18 cellular contexts compared by ENCODE assay signal in the genomic region with DNA sequence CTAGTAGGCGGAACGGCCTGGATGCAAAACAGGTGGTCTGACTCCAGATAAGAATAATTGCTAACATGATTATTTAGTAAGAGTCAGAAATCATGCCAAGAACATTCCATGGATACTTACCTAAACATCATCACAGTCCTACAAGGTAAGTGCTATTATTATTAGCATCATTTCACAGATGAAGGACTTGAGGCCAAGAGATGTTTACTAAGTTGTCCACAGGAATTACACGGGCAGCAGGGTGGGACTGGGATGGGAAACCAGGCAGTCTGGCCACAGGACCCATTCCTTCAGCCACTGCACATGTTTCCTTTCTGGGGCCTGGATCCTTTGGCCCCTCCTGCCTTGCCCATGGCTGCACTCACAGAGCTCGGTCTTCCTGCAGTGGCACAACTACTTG.
"Had no signal": no experiment of that assay in that cellular context is flagged by ENCODE, and none has a peak within 500 bp of the region (broad histone marks: within the 10 kb centered on the region; RNA-seq: fewer than 3 reads in every experiment).

No MANE protein-coding gene starts in this region.

- H3K4me3 ChIP-seq: esophagus muscularis mucosa, tibial artery had no signal

- H2AFZ ChIP-seq: parathyroid adenoma had no signal

- H3K4me1 ChIP-seq: parathyroid adenoma, tibial artery had no signal

- ATAC-seq: activated CD4-positive, alpha-beta T cell treated with anti-CD3 and anti-CD28 coated beads for 36 hours; natural killer cell; WTC11 had no signal

- H3K9ac ChIP-seq: parathyroid adenoma had no signal

- H3K27ac ChIP-seq: parathyroid adenoma, tibial artery had no signal

- H3K27me3 ChIP-seq: esophagus muscularis mucosa, tibial artery had no signal

- H3K79me2 ChIP-seq: parathyroid adenoma had no signal

- DNase-seq: activated CD4-positive, alpha-beta memory T cell treated with anti-CD3 and anti-CD28 coated beads for 36 hours; activated CD4-positive, alpha-beta T cell treated with anti-CD3 and anti-CD28 coated beads for 36 hours; activated naive CD4-positive, alpha-beta T cell; activated naive CD8-positive, alpha-beta T cell treated with anti-CD3 and anti-CD28 coated beads, Interleukin-2, amount 10 ng/mL, durations not matched to agents 7 days and 5 days; dermis blood vessel endothelial cell; effector memory CD4-positive, alpha-beta T cell; hypothalamus; islet precursor cell; natural killer cell; stimulated activated CD4-positive, alpha-beta T cell treated with anti-CD3 and anti-CD28 coated beads, Interleukin-1b, Interleukin-23, amount 100 ng/mL, for 48 hours; stimulated activated CD8-positive, alpha-beta memory T cell treated with anti-CD3 and anti-CD28 coated beads, Interleukin-4, amount 100 ng/mL, for 48 hours; stimulated activated naive CD4-positive, alpha-beta T cell; tibial artery had no signal

- H3K9me3 ChIP-seq: esophagus muscularis mucosa, tibial artery had no signal

- FAIRE-seq: endothelial cell of umbilical vein, TTC549 had no signal
